In the genomic region with DNA sequence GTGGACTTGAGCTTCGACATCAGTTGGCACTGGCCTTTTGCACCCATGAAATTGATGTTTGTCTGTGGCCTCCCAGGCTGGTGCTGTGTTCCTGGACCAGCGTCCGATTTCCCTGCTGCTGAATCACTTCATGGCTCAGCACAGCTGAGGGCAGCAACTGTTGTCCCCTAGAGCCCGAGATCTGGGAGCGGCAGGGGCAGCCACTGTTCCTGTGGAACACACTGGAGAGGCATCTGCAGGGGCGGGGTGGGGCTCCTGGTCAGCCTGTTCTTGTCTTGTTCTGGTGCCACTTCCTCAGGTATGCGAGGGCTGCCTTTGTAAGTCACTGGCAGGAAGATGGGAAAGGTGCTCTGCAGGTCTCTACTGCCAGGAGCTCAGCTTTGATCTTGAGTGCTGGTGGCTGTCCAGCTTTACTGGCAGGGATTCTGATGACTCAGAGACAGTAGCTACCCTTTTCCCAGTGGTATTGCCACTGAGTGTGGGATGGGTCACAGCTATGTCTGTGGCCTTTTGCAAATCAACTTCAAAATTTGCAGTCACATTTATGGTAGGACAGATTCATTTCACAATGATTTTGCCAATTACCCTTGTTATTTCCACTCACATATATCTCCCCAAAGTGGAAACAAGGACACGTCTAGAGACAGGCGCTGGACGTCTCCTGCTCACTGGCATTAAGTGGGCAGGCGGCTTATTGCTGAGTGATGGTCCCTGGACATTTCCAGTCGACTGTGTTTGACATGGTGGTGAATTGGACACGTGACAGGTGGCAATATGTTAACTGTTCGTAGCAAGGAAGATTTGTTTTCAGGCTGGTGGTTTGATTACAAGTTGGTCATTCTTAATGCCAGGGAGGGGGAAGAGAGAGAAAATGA, we compare ENCODE assay signal across 3 cellular contexts.
TF ChIP-seq lines count a peak whose summit lies in the region.

No MANE protein-coding gene starts in this region.

TF ChIP-seq in A549, 52 proteins besides CTCF, POLR2A, EP300 and RAD21:
- no peak for TF ChIP-seq SMC3 (IDR thresholded peaks at IDR 0.05)
- TF ChIP-seq KDM5A (IDR thresholded peaks at IDR 0.05): no peak
- TF ChIP-seq, protein P1, sequence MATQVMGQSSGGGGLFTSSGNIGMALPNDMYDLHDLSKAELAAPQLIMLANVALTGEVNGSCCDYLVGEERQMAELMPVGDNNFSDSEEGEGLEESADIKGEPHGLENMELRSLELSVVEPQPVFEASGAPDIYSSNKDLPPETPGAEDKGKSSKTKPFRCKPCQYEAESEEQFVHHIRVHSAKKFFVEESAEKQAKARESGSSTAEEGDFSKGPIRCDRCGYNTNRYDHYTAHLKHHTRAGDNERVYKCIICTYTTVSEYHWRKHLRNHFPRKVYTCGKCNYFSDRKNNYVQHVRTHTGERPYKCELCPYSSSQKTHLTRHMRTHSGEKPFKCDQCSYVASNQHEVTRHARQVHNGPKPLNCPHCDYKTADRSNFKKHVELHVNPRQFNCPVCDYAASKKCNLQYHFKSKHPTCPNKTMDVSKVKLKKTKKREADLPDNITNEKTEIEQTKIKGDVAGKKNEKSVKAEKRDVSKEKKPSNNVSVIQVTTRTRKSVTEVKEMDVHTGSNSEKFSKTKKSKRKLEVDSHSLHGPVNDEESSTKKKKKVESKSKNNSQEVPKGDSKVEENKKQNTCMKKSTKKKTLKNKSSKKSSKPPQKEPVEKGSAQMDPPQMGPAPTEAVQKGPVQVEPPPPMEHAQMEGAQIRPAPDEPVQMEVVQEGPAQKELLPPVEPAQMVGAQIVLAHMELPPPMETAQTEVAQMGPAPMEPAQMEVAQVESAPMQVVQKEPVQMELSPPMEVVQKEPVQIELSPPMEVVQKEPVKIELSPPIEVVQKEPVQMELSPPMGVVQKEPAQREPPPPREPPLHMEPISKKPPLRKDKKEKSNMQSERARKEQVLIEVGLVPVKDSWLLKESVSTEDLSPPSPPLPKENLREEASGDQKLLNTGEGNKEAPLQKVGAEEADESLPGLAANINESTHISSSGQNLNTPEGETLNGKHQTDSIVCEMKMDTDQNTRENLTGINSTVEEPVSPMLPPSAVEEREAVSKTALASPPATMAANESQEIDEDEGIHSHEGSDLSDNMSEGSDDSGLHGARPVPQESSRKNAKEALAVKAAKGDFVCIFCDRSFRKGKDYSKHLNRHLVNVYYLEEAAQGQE (IDR thresholded peaks at IDR 0.05): no peak
- TF ChIP-seq ESRRA (IDR thresholded peaks at IDR 0.05; ENCODE audit: borderline replicate concordance, low read length): no peak
- TF ChIP-seq CBX8 (IDR thresholded peaks at IDR 0.05): no peak
- no peak for TF ChIP-seq NR3C1 (IDR thresholded peaks at IDR 0.05)
- no peak for TF ChIP-seq EHMT2 (IDR thresholded peaks at IDR 0.05; ENCODE audit: low read depth)
- TF ChIP-seq RFX5 (IDR thresholded peaks at IDR 0.05): no peak
- no peak for TF ChIP-seq PHF8 (IDR thresholded peaks at IDR 0.05; ENCODE audit: borderline replicate concordance, low read depth)
- TF ChIP-seq, protein P2, sequence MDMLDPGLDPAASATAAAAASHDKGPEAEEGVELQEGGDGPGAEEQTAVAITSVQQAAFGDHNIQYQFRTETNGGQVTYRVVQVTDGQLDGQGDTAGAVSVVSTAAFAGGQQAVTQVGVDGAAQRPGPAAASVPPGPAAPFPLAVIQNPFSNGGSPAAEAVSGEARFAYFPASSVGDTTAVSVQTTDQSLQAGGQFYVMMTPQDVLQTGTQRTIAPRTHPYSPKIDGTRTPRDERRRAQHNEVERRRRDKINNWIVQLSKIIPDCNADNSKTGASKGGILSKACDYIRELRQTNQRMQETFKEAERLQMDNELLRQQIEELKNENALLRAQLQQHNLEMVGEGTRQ (IDR thresholded peaks at IDR 0.05): no peak
- no peak for TF ChIP-seq RCOR1 (IDR thresholded peaks at IDR 0.05; ENCODE audit: low read depth, low read length)
- no peak for TF ChIP-seq TP53 (CRISPR knock-in tag; IDR thresholded peaks at IDR 0.05)
- no peak for TF ChIP-seq NFE2L2 (conservative IDR thresholded peaks at IDR 0.05; ENCODE audit: low read length)
- TF ChIP-seq HOXA7 (CRISPR knock-in tag; IDR thresholded peaks at IDR 0.05): no peak
- no peak for TF ChIP-seq JUN (IDR thresholded peaks at IDR 0.05)
- no peak for TF ChIP-seq FOSB (CRISPR knock-in tag; IDR thresholded peaks at IDR 0.05)
- no peak for TF ChIP-seq TFCP2L1 (CRISPR knock-in tag; IDR thresholded peaks at IDR 0.05)
- no peak for TF ChIP-seq ZC3H11A (IDR thresholded peaks at IDR 0.05)
- no peak for TF ChIP-seq BHLHE40 (IDR thresholded peaks at IDR 0.05; ENCODE audit: low read depth, low read length)
- TF ChIP-seq HOXB13 (CRISPR knock-in tag; IDR thresholded peaks at IDR 0.05; ENCODE audit: low read depth): no peak

TF ChIP-seq in GM23338, 12 proteins besides CTCF, POLR2A, EP300 and RAD21 (continues in another document):
- TF ChIP-seq EZH2phosphoT487 (IDR thresholded peaks at IDR 0.05; ENCODE audit: unreplicated experiment) (no peak), STAT1 (IDR thresholded peaks at IDR 0.05; ENCODE audit: unreplicated experiment) (no peak), POLR2AphosphoS5 (IDR thresholded peaks at IDR 0.05; ENCODE audit: low read depth) (no peak), ZNF331 (CRISPR knock-in tag; IDR thresholded peaks at IDR 0.05; ENCODE audit: low read depth) (no peak), NANOG (IDR thresholded peaks at IDR 0.05; ENCODE audit: borderline replicate concordance) (no peak)
- TF ChIP-seq, protein P1 (IDR thresholded peaks at IDR 0.05; ENCODE audit: unreplicated experiment): no peak

TF ChIP-seq in K562, 482 proteins besides CTCF, POLR2A, EP300 and RAD21:
- TF ChIP-seq JUND (IDR thresholded peaks at IDR 0.05; ENCODE audit: borderline replicate concordance, low read depth, low read length) (peak; percentile 27; the same call in 1 of the 2 replicates), JUND (tag; IDR thresholded peaks at IDR 0.05; ENCODE audit: borderline replicate concordance, low read depth, low read length) (no peak), ZNF444 (CRISPR knock-in tag; IDR thresholded peaks at IDR 0.05) (no peak), PPARD (CRISPR knock-in tag; IDR thresholded peaks at IDR 0.05) (no peak)
- TF ChIP-seq, protein P2 (CRISPR knock-in tag; IDR thresholded peaks at IDR 0.05): 0 out of 2 replicates have a peak, but pooled peaks have one; percentile 30
- TF ChIP-seq, protein P3, sequence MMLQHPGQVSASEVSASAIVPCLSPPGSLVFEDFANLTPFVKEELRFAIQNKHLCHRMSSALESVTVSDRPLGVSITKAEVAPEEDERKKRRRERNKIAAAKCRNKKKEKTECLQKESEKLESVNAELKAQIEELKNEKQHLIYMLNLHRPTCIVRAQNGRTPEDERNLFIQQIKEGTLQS (IDR thresholded peaks at IDR 0.05): 0 out of 2 replicates have a peak, but pooled peaks have one; percentile 20
- TF ChIP-seq, protein P3 (CRISPR knock-in tag; conservative IDR thresholded peaks at IDR 0.05): no peak
